Comparison of ENCODE assay signal across 19 cellular contexts in genomic region chr5:81842795-81843377, GRCh38.
DNase-seq lines count a peak whose midpoint lies in the region; ATAC-seq, FAIRE-seq and TF ChIP-seq lines count a peak whose summit lies in the region.
"Had no signal": no experiment of that assay in that cellular context is flagged by ENCODE, and none has a peak within 500 bp of the region (broad histone marks: within the 10 kb centered on the region; RNA-seq: fewer than 3 reads in every experiment).

No MANE protein-coding gene starts in this region.

- CTCF ChIA-PET in HCT116 (lab: Charles Lee), result no interaction called here

- H3K4me1 ChIP-seq in HCT116 (ENCODE audit: control insufficient read depth in 1 of 2, insufficient read depth in 2 of 2, low read length in 2 of 2), result peaks cover 0 to 11% of the 10 kb centered on the region in 2 experiments; a peak in 3 of 4 replicates
- H3K4me1 ChIP-seq in body of pancreas, result peaks cover 33% of the 10 kb centered on the region
- H3K4me1 ChIP-seq in neural progenitor cell, result peaks cover 30% of the 10 kb centered on the region
- H3K4me1 ChIP-seq in small intestine (ENCODE audit: control insufficient read depth in 2 of 2, insufficient read depth in 1 of 2, low read depth in 1 of 2, low read length in 1 of 2), result no peaks in the 10 kb centered on the region
- H3K4me1 ChIP-seq: Peyer's patch had no signal

- intact Hi-C loops in HCT116 (cut with micrococcal nuclease) (no loop called here), body of pancreas (cut with DNase I) (loop anchor here (10.0 kb wide), 1 partner anchor 48 kb away; no protein-coding TSS in a partner anchor)

- H3K27me3 ChIP-seq in HCT116 (ENCODE audit: insufficient read depth, low read length) (no peaks in the 10 kb centered on the region), body of pancreas (no peaks in the 10 kb centered on the region), neural progenitor cell (no peaks in the 10 kb centered on the region), small intestine (ENCODE audit: control insufficient read depth in 2 of 2, insufficient read depth in 2 of 2, low read length in 2 of 2) (no peaks in the 10 kb centered on the region)
- H3K27me3 ChIP-seq: BLaER1 treated with 17β-estradiol and CSF1 and Interleukin-3, amounts not matched to agents 10 nM and 100 nM; Peyer's patch; tibial nerve had no signal

- peaks cover 22% of the 10 kb centered on the region for H3K4me1 Mint-ChIP-seq in neural progenitor cell
- peaks cover 6% of the 10 kb centered on the region for H3K4me1 Mint-ChIP-seq in activated T-cell treated with anti-CD3 and anti-CD28 coated beads, Interleukin-2, amount 50 U/mL, for 24 hours (ENCODE audit: low read depth)
- H3K4me1 Mint-ChIP-seq: stimulated activated effector memory CD8-positive, alpha-beta T cell treated with anti-CD3 and anti-CD28 coated beads, Interleukin-12 subunit alpha, Interleukin-12 subunit beta, amount 100 ng/mL, for 72 hours had no signal

- H3K4me2 ChIP-seq in HCT116 (ENCODE audit: low read length), result no peak overlapping the region
- H3K4me2 ChIP-seq in neural progenitor cell, result peak overlapping the region; percentile 30
- H3K4me2 ChIP-seq: BLaER1 treated with 17β-estradiol and CSF1 and Interleukin-3, amounts not matched to agents 10 nM and 100 nM had no signal

- no peaks in the 10 kb centered on the region for H3K79me2 ChIP-seq in HCT116 (ENCODE audit: insufficient read depth, low read length)
- no peaks in the 10 kb centered on the region for H3K79me2 ChIP-seq in neural progenitor cell (ENCODE audit: low read depth)

- H3K4me3 Mint-ChIP-seq in neural progenitor cell, result no peak overlapping the region
- H3K4me3 Mint-ChIP-seq in activated T-cell treated with anti-CD3 and anti-CD28 coated beads, Interleukin-2, amount 50 U/mL, for 24 hours, result no peak overlapping the region
- H3K4me3 Mint-ChIP-seq: activated T-helper 1 cell treated with anti-CD3 and anti-CD28 coated beads, Interleukin-12 subunit alpha, Interleukin-12 subunit beta, Interleukin-2, Interleukin-4 antibody, amounts not matched to agents 30 ng/mL and 10 ng/mL and 1 ng/mL, durations not matched to agents 14 hours and 24 hours and 36 hours; stimulated activated effector memory CD8-positive, alpha-beta T cell treated with anti-CD3 and anti-CD28 coated beads, Interleukin-12 subunit alpha, Interleukin-12 subunit beta, amount 100 ng/mL, for 72 hours; T-cell had no signal

- no peak for TF ChIP-seq RAD21 in HCT116 (IDR thresholded peaks at IDR 0.05; ENCODE audit: low read depth)

- no peak for TF ChIP-seq CTCF in HCT116 (IDR thresholded peaks at IDR 0.05 in 2 of 3, conservative IDR thresholded peaks at IDR 0.05 in 1 of 3; ENCODE audit: borderline replicate concordance in 1 of 3, insufficient read depth in 1 of 3, low read depth in 2 of 3, low read length in 2 of 3)
- TF ChIP-seq CTCF in body of pancreas (IDR thresholded peaks at IDR 0.05), result no peak
- TF ChIP-seq CTCF in neural progenitor cell (IDR thresholded peaks at IDR 0.05), result no peak

- H3K27ac ChIP-seq in HCT116 (ENCODE audit: low read depth, low read length) (no peak overlapping the region), body of pancreas (peak overlapping the region in 3 of 4 donors; percentile 60 to 73 (median 66)), neural progenitor cell (peak overlapping the region; percentile 11), small intestine (ENCODE audit: low read depth in 1 of 2, low read length in 1 of 2) (no peak overlapping the region)
- H3K27ac ChIP-seq: BLaER1 treated with 17β-estradiol and CSF1 and Interleukin-3, amounts not matched to agents 10 nM and 100 nM; Peyer's patch; tibial nerve; WERI-Rb-1 had no signal

- H3K9me3 ChIP-seq in HCT116 (ENCODE audit: control insufficient read depth in 1 of 2, insufficient read depth in 1 of 2, low read depth in 1 of 2, low read length in 2 of 2), result no peaks in the 10 kb centered on the region
- no peaks in the 10 kb centered on the region for H3K9me3 ChIP-seq in body of pancreas
- no peaks in the 10 kb centered on the region for H3K9me3 ChIP-seq in neural progenitor cell (ENCODE audit: low read depth)
- no peaks in the 10 kb centered on the region for H3K9me3 ChIP-seq in small intestine (ENCODE audit: control insufficient read depth, low read depth)
- H3K9me3 ChIP-seq: BLaER1 treated with 17β-estradiol and CSF1 and Interleukin-3, amounts not matched to agents 10 nM and 100 nM; Peyer's patch; tibial nerve had no signal

- no peak overlapping the region for H3K27ac Mint-ChIP-seq in neural progenitor cell
- H3K27ac Mint-ChIP-seq in activated T-cell treated with anti-CD3 and anti-CD28 coated beads, Interleukin-2, amount 50 U/mL, for 24 hours, result no peak overlapping the region
- H3K27ac Mint-ChIP-seq: activated T-helper 1 cell treated with anti-CD3 and anti-CD28 coated beads, Interleukin-12 subunit alpha, Interleukin-12 subunit beta, Interleukin-2, Interleukin-4 antibody, amounts not matched to agents 30 ng/mL and 10 ng/mL and 1 ng/mL, durations not matched to agents 14 hours and 24 hours and 36 hours; stimulated activated effector memory CD8-positive, alpha-beta T cell treated with anti-CD3 and anti-CD28 coated beads, Interleukin-12 subunit alpha, Interleukin-12 subunit beta, amount 100 ng/mL, for 72 hours; T-cell had no signal

- peaks cover 2% of the 10 kb centered on the region for H3K9me3 Mint-ChIP-seq in neural progenitor cell
- H3K9me3 Mint-ChIP-seq in activated T-cell treated with anti-CD3 and anti-CD28 coated beads, Interleukin-2, amount 50 U/mL, for 24 hours, result no peaks in the 10 kb centered on the region
- H3K9me3 Mint-ChIP-seq: activated T-helper 1 cell treated with anti-CD3 and anti-CD28 coated beads, Interleukin-12 subunit alpha, Interleukin-12 subunit beta, Interleukin-2, Interleukin-4 antibody, amounts not matched to agents 30 ng/mL and 10 ng/mL and 1 ng/mL, durations not matched to agents 14 hours and 24 hours and 36 hours; stimulated activated effector memory CD8-positive, alpha-beta T cell treated with anti-CD3 and anti-CD28 coated beads, Interleukin-12 subunit alpha, Interleukin-12 subunit beta, amount 100 ng/mL, for 72 hours; T-cell had no signal

- H3K27me3 Mint-ChIP-seq in neural progenitor cell (ENCODE audit: insufficient read depth, low read depth), result peaks cover 6% of the 10 kb centered on the region
- H3K27me3 Mint-ChIP-seq in activated T-cell treated with anti-CD3 and anti-CD28 coated beads, Interleukin-2, amount 50 U/mL, for 24 hours, result no peaks in the 10 kb centered on the region
- H3K27me3 Mint-ChIP-seq: T-cell had no signal

- H3K36me3 ChIP-seq in HCT116 (ENCODE audit: control insufficient read depth in 1 of 2, insufficient read depth in 2 of 2, low read length in 2 of 2), result no peaks in the 10 kb centered on the region
- no peaks in the 10 kb centered on the region for H3K36me3 ChIP-seq in body of pancreas (replicated peaks in 1 of 2; ENCODE audit: insufficient read depth in 1 of 2, low read depth in 2 of 2)
- H3K36me3 ChIP-seq in neural progenitor cell, result no peaks in the 10 kb centered on the region
- no peaks in the 10 kb centered on the region for H3K36me3 ChIP-seq in small intestine (ENCODE audit: control insufficient read depth in 2 of 2, insufficient read depth in 2 of 2, low read length in 2 of 2)
- H3K36me3 ChIP-seq: BLaER1 treated with 17β-estradiol and CSF1 and Interleukin-3, amounts not matched to agents 10 nM and 100 nM; Peyer's patch; tibial nerve; WERI-Rb-1 had no signal

- no TSS peak for BruUV-seq in HCT116 (replicated peaks; lab: Mats Ljungman, UMichigan)

- H3K9ac ChIP-seq in HCT116 (ENCODE audit: low read length), result no peak overlapping the region
- no peak overlapping the region for H3K9ac ChIP-seq in neural progenitor cell
- H3K9ac ChIP-seq: BLaER1 treated with 17β-estradiol and CSF1 and Interleukin-3, amounts not matched to agents 10 nM and 100 nM had no signal

- TF ChIP-seq POLR2A in HCT116 (IDR thresholded peaks at IDR 0.05; ENCODE audit: borderline replicate concordance, extremely low read depth, insufficient read depth, insufficient read length) (no peak), body of pancreas (IDR thresholded peaks at IDR 0.05) (peak in 1 of 3 donors; percentile 12)

- H3K36me3 Mint-ChIP-seq in neural progenitor cell, result no peaks in the 10 kb centered on the region
- H3K36me3 Mint-ChIP-seq in activated T-cell treated with anti-CD3 and anti-CD28 coated beads, Interleukin-2, amount 50 U/mL, for 24 hours (ENCODE audit: low read depth), result no peaks in the 10 kb centered on the region
- H3K36me3 Mint-ChIP-seq: stimulated activated effector memory CD8-positive, alpha-beta T cell treated with anti-CD3 and anti-CD28 coated beads, Interleukin-12 subunit alpha, Interleukin-12 subunit beta, amount 100 ng/mL, for 72 hours; T-cell had no signal

- RAD21 ChIA-PET in HCT116 (lab: Charles Lee; ENCODE audit: low non-redundant PET in 1 of 2, low total read pairs in 2 of 2, uncharacterized antibody in 2 of 2, unreplicated experiment in 2 of 2), result no interaction called here

- WGBS in body of pancreas, 2 donors, result 13 to 15% methylated on average over 6 of the region's 6 CpGs
- WGBS in small intestine, 3 donors, result 66 to 76% (median 70%) methylated on average over 6 of the region's 6 CpGs

- DNase-seq in DMS53 (lab: John Stamatoyannopoulos, UW), result peak; percentile 70
- DNase-seq in HCT116 (ENCODE audit: low read depth, low spot score), result no peak
- DNase-seq in body of pancreas, result peak; percentile 44 to 79 (median 69)
- DNase-seq in neural progenitor cell (ENCODE audit: low spot score), result peak; percentile 29
- DNase-seq in small intestine, result no peak
- DNase-seq in COLO829 (ENCODE audit: low spot score), result no peak
- DNase-seq in activated CD4-positive, alpha-beta T cell treated with anti-CD3 and anti-CD28 coated beads for 1 hour, result no peak
- DNase-seq in activated T-cell treated with anti-CD3 and anti-CD28 coated beads, Interleukin-2, amount 50 U/mL, for 24 hours, result no peak
- DNase-seq: central memory CD4-positive, alpha-beta T cell; effector CD4-positive, alpha-beta T cell; Karpas-422; NCI-H446 treated with DMSO at 0.1 percent for 48 hours; Peyer's patch; T-cell; WERI-Rb-1 had no signal

- no peak for FAIRE-seq in small intestine (lab: Jason Lieb, UNC)

- H4K20me1 ChIP-seq in HCT116 (ENCODE audit: insufficient read depth) (no peaks in the 10 kb centered on the region), neural progenitor cell (ENCODE audit: low read depth) (no peaks in the 10 kb centered on the region)
- H4K20me1 ChIP-seq: BLaER1 treated with 17β-estradiol and CSF1 and Interleukin-3, amounts not matched to agents 10 nM and 100 nM had no signal

- H2AFZ ChIP-seq in HCT116 (ENCODE audit: low read depth, low read length, poor library complexity, severe bottlenecking) (peak overlapping the region; percentile 39), neural progenitor cell (replicated peaks) (no peak overlapping the region)

- POLR2A ChIA-PET in HCT116 (lab: Charles Lee), result no interaction called here

- H3F3A ChIP-seq in neural progenitor cell (ENCODE audit: low read depth), result peaks cover 5% of the 10 kb centered on the region

- no peaks in the 10 kb centered on the region for H3K9me2 ChIP-seq in HCT116 (ENCODE audit: insufficient read depth)

- H3K4me3 ChIP-seq in HCT116 (replicated peaks in 1 of 2; ENCODE audit: low read depth in 1 of 2, low read length in 2 of 2) (no peak overlapping the region), body of pancreas (no peak overlapping the region), neural progenitor cell (no peak overlapping the region), small intestine (ENCODE audit: low read depth in 1 of 2, low read length in 2 of 2) (no peak overlapping the region)
- H3K4me3 ChIP-seq: BLaER1 treated with 17β-estradiol and CSF1 and Interleukin-3, amounts not matched to agents 10 nM and 100 nM; Peyer's patch; tibial nerve had no signal

- ATAC-seq in HCT116 (no peak), body of pancreas (peak; percentile 97)
- ATAC-seq: stimulated activated effector memory CD8-positive, alpha-beta T cell treated with anti-CD3 and anti-CD28 coated beads, Interleukin-12 subunit alpha, Interleukin-12 subunit beta, amount 100 ng/mL, for 72 hours; T-cell had no signal

Comparison
In these comparisons a context has a peak if more than half of its experiments do, and no peak if none do; other contexts are left out.
1. DNase-seq: peak in DMS53 (single experiment), body of pancreas (4 of 4) and neural progenitor cell (single experiment); none in HCT116 (single experiment), small intestine (single experiment), COLO829 (single experiment), activated CD4-positive, alpha-beta T cell treated with anti-CD3 and anti-CD28 coated beads for 1 hour (single experiment) and activated T-cell treated with anti-CD3 and anti-CD28 coated beads, Interleukin-2, amount 50 U/mL, for 24 hours (single experiment).
2. H3K27ac ChIP-seq: peak in body of pancreas (3 of 4) and neural progenitor cell (single experiment); none in HCT116 (single experiment) and small intestine (0 of 2).